30 cellular contexts compared by ENCODE assay signal in genomic region chr17:68608515-68609130, GRCh38. TPM values are rescaled to one million over a fixed set of nuclear protein-coding genes. Genes with fewer than 3 reads are reported as not detected.
"Had no signal": no experiment of that assay in that cellular context is flagged by ENCODE, and none has a peak within 500 bp of the region (broad histone marks: within the 10 kb centered on the region; RNA-seq: fewer than 3 reads in every experiment).

No MANE protein-coding gene starts in this region.

- H3K4me1 Mint-ChIP-seq: naive thymus-derived CD4-positive, alpha-beta T cell; nephron; neural progenitor cell; stimulated activated naive CD8-positive, alpha-beta T cell treated with anti-CD3 and anti-CD28 coated beads, Interleukin-15, amount 100 ng/mL, for 72 hours had no signal

- H3K27me3 ChIP-seq: esophagus muscularis mucosa, gastroesophageal sphincter, heart left ventricle, hepatocyte, right lobe of liver, suprapubic skin, vagina had no signal

- H2AFZ ChIP-seq: hepatocyte, neural progenitor cell, parathyroid adenoma had no signal

- H3K4me1 ChIP-seq: esophagus muscularis mucosa, foreskin keratinocyte, neural progenitor cell, parathyroid adenoma, suprapubic skin, vagina had no signal

- H3K4me2 ChIP-seq: hepatocyte, neural progenitor cell had no signal

- DNase-seq: effector CD8-positive, alpha-beta T cell; foreskin keratinocyte; heart left ventricle; left cardiac atrium; left lung; mesendoderm; midbrain; naive thymus-derived CD4-positive, alpha-beta T cell; right lobe of liver; small intestine; stimulated activated CD4-positive, alpha-beta T cell treated with anti-CD3 and anti-CD28 coated beads, Interleukin-12 subunit alpha, Interleukin-12 subunit beta, amount 100 ng/mL, for 4 hours; stimulated activated CD4-positive, alpha-beta T cell treated with anti-CD3 and anti-CD28 coated beads, Interleukin-1b, Interleukin-23, amount 100 ng/mL, for 48 hours; stimulated activated CD4-positive, alpha-beta T cell treated with anti-CD3 and anti-CD28 coated beads, Interleukin-4, amount 100 ng/mL, for 1 hour; stimulated activated CD8-positive, alpha-beta memory T cell treated with anti-CD3 and anti-CD28 coated beads, Interleukin-4, amount 100 ng/mL, for 48 hours; stimulated activated naive CD4-positive, alpha-beta T cell; stimulated activated naive CD8-positive, alpha-beta T cell treated with anti-CD3 and anti-CD28 coated beads, Interleukin-15, amount 100 ng/mL, for 72 hours; trophoblast cell had no signal

- H3K9ac ChIP-seq: neural progenitor cell, parathyroid adenoma had no signal

- FAIRE-seq: endothelial cell of umbilical vein had no signal

- H3K4me3 Mint-ChIP-seq: dendritic cell treated with granulocyte-macrophage colony-stimulating factor and Interleukin-4, amounts not matched to agents 40 ng/mL and 50 ng/mL, for 4 days; naive thymus-derived CD4-positive, alpha-beta T cell; nephron; neural progenitor cell; stimulated activated naive CD8-positive, alpha-beta T cell treated with anti-CD3 and anti-CD28 coated beads, Interleukin-15, amount 100 ng/mL, for 72 hours had no signal

- H3K27ac ChIP-seq: esophagus muscularis mucosa, foreskin keratinocyte, gastroesophageal sphincter, heart left ventricle, hepatocyte, left lung, neural progenitor cell, parathyroid adenoma, right lobe of liver, suprapubic skin, vagina had no signal

- ATAC-seq: foreskin keratinocyte; gastroesophageal sphincter; heart left ventricle; left cardiac atrium; left lung; naive thymus-derived CD4-positive, alpha-beta T cell; right lobe of liver; stimulated activated naive CD8-positive, alpha-beta T cell treated with anti-CD3 and anti-CD28 coated beads, Interleukin-15, amount 100 ng/mL, for 72 hours had no signal

- H3K36me3 Mint-ChIP-seq: neural progenitor cell had no signal

- H3K27ac Mint-ChIP-seq: dendritic cell treated with granulocyte-macrophage colony-stimulating factor and Interleukin-4, amounts not matched to agents 40 ng/mL and 50 ng/mL, for 4 days; naive thymus-derived CD4-positive, alpha-beta T cell; nephron; neural progenitor cell; progenitor cell of endocrine pancreas; stimulated activated naive CD8-positive, alpha-beta T cell treated with anti-CD3 and anti-CD28 coated beads, Interleukin-15, amount 100 ng/mL, for 72 hours had no signal

- H3K36me3 ChIP-seq: esophagus muscularis mucosa, gastroesophageal sphincter, heart left ventricle, left lung, neural progenitor cell, right lobe of liver, suprapubic skin, vagina had no signal

- H3K79me2 ChIP-seq: hepatocyte, parathyroid adenoma had no signal

- H3K4me3 ChIP-seq: esophagus muscularis mucosa, gastroesophageal sphincter, heart left ventricle, hepatocyte, left lung, neural progenitor cell, right lobe of liver, suprapubic skin, vagina had no signal

RNA-seq across cellular contexts. Expression of gene FAM20A, which starts 7.5 kb away (rescaled TPM):
- total RNA-seq: endothelial cell of umbilical vein, epithelial cell of proximal tubule, foreskin keratinocyte, lung microvascular endothelial cell had no signal
- polyA plus RNA-seq: endothelial cell of umbilical vein; foreskin keratinocyte; naive thymus-derived CD4-positive, alpha-beta T cell had no signal
